Comparison of ENCODE assay signal across 8 cellular contexts in genomic region chr3:122415762-122416654, GRCh38. TPM values are rescaled to one million over a fixed set of nuclear protein-coding genes. Genes with fewer than 3 reads are reported as not detected.
DNase-seq lines count a peak whose midpoint lies in the region; ATAC-seq, FAIRE-seq and TF ChIP-seq lines count a peak whose summit lies in the region.

Gene WDR5B, minus strand, starts transcription at chr3:122416062. Its CDS starts 534 bp downstream, at chr3:122415528.

- peak within 1 kb of the TSS; percentile 87 to 90 for H3K27ac ChIP-seq in A549
- peak within 1 kb of the TSS; percentile 97 to 98 for H3K27ac ChIP-seq in liver (ENCODE audit: low read depth in 1 of 2, low read length in 2 of 2)

- WGBS in A549 (ENCODE audit: missing lambda C conversion rate), result 1% methylated on average over 48 of the region's 48 CpGs
- WGBS in liver, result under 1% methylated on average over 48 of the region's 48 CpGs

- no peaks in the 10 kb centered on the region for H3K27me3 ChIP-seq in liver (ENCODE audit: control insufficient read depth in 4 of 4, insufficient read depth in 4 of 4, low read length in 3 of 4)

- H3K4me1 ChIP-seq in A549 (peaks cover 16% of the 10 kb centered on the region), liver (ENCODE audit: control insufficient read depth in 4 of 4, insufficient read depth in 4 of 4, low read length in 3 of 4) (peaks cover 8 to 29% (median 20%) of the 10 kb centered on the region in 4 donors)

- H3K9me3 ChIP-seq in A549 (no peaks in the 10 kb centered on the region), liver (ENCODE audit: control insufficient read depth in 4 of 4, low read length in 3 of 4) (no peaks in the 10 kb centered on the region)

- TF ChIP-seq EP300 in A549 (IDR thresholded peaks at IDR 0.05), result no peak

- H3K4me3 ChIP-seq in A549 (peak within 1 kb of the TSS; percentile 74), liver (ENCODE audit: low read depth in 1 of 3, low read length in 3 of 3) (peak within 1 kb of the TSS; percentile 74 to 98 (median 89))

- DNase-seq in A549 (ENCODE audit: low read depth in 1 of 2, low spot score in 1 of 2), result peak; percentile 98
- peak; percentile 98 for DNase-seq in dedifferentiated amniotic fluid mesenchymal stem cell (ENCODE audit: extremely low spot score)
- DNase-seq in stimulated activated CD4-positive, alpha-beta T cell treated with anti-CD3 and anti-CD28 coated beads, Interleukin-4, amount 100 ng/mL, for 48 hours (ENCODE audit: low read depth in 2 of 2), result peak; percentile 96
- DNase-seq in NCI-H69 (lab: John Stamatoyannopoulos, UW), result no peak

- TF ChIP-seq RAD21 in A549 (conservative IDR thresholded peaks at IDR 0.05 in 1 of 2, IDR thresholded peaks at IDR 0.05 in 1 of 2) (0 out of 5 replicates have a peak, but pooled peaks of 1 of the 2 experiments have one; percentile 1), liver (IDR thresholded peaks at IDR 0.05) (peak; percentile 48 to 54)

- H3K9ac ChIP-seq in liver (ENCODE audit: low read depth in 1 of 2, low read length in 2 of 2), result peak within 1 kb of the TSS; percentile 95 to 98

- peak; percentile 95 to 98 for ATAC-seq in A549
- ATAC-seq in GM19043 (IDR thresholded peaks at IDR 0.05; ENCODE audit: low read depth, unreplicated experiment), result peak; percentile 83
- ATAC-seq in HG03378 (IDR thresholded peaks at IDR 0.05; ENCODE audit: unreplicated experiment), result peak; percentile 80
- ATAC-seq in activated CD4-positive, CD25-positive, alpha-beta regulatory T cell treated with anti-CD3 and anti-CD28 coated beads, Interleukin-2, amount 50 U/mL, for 24 hours, result peak; percentile 91

- POLR2A ChIA-PET in A549 (lab: Yijun Ruan, JAX), result interaction anchor here (0.7 to 2.7 kb wide), 18 partner anchors 8 to 651 kb away, joined by 3 to 26 read pairs (median 4); partner anchors contain the start of genes FAM162A, HSPBAP1, KPNA1 and MIX23

- CTCF ChIA-PET in A549 (lab: Yijun Ruan, JAX), result interaction anchor here (1.1 to 2.3 kb wide), 4 partner anchors 19 to 263 kb away, joined by 3 to 9 read pairs (median 6); no protein-coding TSS in a partner anchor

- FAIRE-seq in A549 (lab: Jason Lieb, UNC), result peak; percentile 83

- TF ChIP-seq POLR2A in A549 (IDR thresholded peaks at IDR 0.05; ENCODE audit: low read length), result peak; percentile 62

- peaks cover 0 to 3% (median 0%) of the 10 kb centered on the region in 4 donors for H3K36me3 ChIP-seq in liver (ENCODE audit: control insufficient read depth in 4 of 4, insufficient read depth in 3 of 4, low read depth in 1 of 4, low read length in 3 of 4)

- TF ChIP-seq CTCF in A549 (IDR thresholded peaks at IDR 0.05) (no peak), liver (IDR thresholded peaks at IDR 0.05; ENCODE audit: low read depth, low read length, missing input control) (peak; percentile 14)

- peak within 1 kb of the TSS; percentile 95 for H3K4me2 ChIP-seq in A549

TF ChIP-seq in A549, 52 proteins besides CTCF, POLR2A, EP300 and RAD21 (continues in another document):
- TF ChIP-seq PHF8 (IDR thresholded peaks at IDR 0.05; ENCODE audit: borderline replicate concordance, low read depth) (peak; percentile 79; the same call in 1 of the 2 replicates), ZNF302 (CRISPR knock-in tag; IDR thresholded peaks at IDR 0.05) (no peak), JUN (IDR thresholded peaks at IDR 0.05) (peak; percentile 95 to 97), TFCP2L1 (CRISPR knock-in tag; IDR thresholded peaks at IDR 0.05) (peak; percentile 67; the same call in 1 of the 2 replicates), CHD2 (IDR thresholded peaks at IDR 0.05; ENCODE audit: low read length, partially characterized antibody) (no peak), MYC (IDR thresholded peaks at IDR 0.05; ENCODE audit: borderline replicate concordance, low read length) (0 out of 2 replicates have a peak, but pooled peaks have one; percentile 69), KDM5A (IDR thresholded peaks at IDR 0.05) (0 out of 2 replicates have a peak, but pooled peaks have one; percentile 30), GATA3 (IDR thresholded peaks at IDR 0.05; ENCODE audit: borderline replicate concordance) (peak; percentile 8; the same call in 1 of the 2 replicates), BCL3 (IDR thresholded peaks at IDR 0.05) (peak; percentile 86)
- TF ChIP-seq, protein P1, sequence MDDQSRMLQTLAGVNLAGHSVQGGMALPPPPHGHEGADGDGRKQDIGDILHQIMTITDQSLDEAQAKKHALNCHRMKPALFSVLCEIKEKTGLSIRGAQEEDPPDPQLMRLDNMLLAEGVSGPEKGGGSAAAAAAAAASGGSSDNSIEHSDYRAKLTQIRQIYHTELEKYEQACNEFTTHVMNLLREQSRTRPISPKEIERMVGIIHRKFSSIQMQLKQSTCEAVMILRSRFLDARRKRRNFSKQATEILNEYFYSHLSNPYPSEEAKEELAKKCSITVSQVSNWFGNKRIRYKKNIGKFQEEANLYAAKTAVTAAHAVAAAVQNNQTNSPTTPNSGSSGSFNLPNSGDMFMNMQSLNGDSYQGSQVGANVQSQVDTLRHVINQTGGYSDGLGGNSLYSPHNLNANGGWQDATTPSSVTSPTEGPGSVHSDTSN (IDR thresholded peaks at IDR 0.05), result peak; percentile 33; the same call in 1 of the 2 replicates
- TF ChIP-seq, protein P2, sequence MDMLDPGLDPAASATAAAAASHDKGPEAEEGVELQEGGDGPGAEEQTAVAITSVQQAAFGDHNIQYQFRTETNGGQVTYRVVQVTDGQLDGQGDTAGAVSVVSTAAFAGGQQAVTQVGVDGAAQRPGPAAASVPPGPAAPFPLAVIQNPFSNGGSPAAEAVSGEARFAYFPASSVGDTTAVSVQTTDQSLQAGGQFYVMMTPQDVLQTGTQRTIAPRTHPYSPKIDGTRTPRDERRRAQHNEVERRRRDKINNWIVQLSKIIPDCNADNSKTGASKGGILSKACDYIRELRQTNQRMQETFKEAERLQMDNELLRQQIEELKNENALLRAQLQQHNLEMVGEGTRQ (IDR thresholded peaks at IDR 0.05), result no peak

TF ChIP-seq in liver, 16 proteins besides CTCF, POLR2A, EP300 and RAD21 (continues in another document):
- TF ChIP-seq TAF1 (conservative IDR thresholded peaks at IDR 0.05) (peak; percentile 85), HNF4G (IDR thresholded peaks at IDR 0.05) (no peak), YY1 (IDR thresholded peaks at IDR 0.05) (peak; percentile 92), NR2F2 (IDR thresholded peaks at IDR 0.05) (no peak), FOXA2 (IDR thresholded peaks at IDR 0.05) (no peak), ZBTB33 (IDR thresholded peaks at IDR 0.05) (peak; percentile 64), JUND (IDR thresholded peaks at IDR 0.05) (peak; percentile 31 to 62), SP1 (IDR thresholded peaks at IDR 0.05) (peak; percentile 61), HNF4A (conservative IDR thresholded peaks at IDR 0.05) (peak in 1 of 2 donors; percentile 9), GABPA (IDR thresholded peaks at IDR 0.05 in 1 of 2, conservative IDR thresholded peaks at IDR 0.05 in 1 of 2) (peak; percentile 76 to 96)
- TF ChIP-seq, protein P3, sequence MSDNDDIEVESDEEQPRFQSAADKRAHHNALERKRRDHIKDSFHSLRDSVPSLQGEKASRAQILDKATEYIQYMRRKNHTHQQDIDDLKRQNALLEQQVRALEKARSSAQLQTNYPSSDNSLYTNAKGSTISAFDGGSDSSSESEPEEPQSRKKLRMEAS (IDR thresholded peaks at IDR 0.05), result peak; percentile 94
- TF ChIP-seq, protein P4, sequence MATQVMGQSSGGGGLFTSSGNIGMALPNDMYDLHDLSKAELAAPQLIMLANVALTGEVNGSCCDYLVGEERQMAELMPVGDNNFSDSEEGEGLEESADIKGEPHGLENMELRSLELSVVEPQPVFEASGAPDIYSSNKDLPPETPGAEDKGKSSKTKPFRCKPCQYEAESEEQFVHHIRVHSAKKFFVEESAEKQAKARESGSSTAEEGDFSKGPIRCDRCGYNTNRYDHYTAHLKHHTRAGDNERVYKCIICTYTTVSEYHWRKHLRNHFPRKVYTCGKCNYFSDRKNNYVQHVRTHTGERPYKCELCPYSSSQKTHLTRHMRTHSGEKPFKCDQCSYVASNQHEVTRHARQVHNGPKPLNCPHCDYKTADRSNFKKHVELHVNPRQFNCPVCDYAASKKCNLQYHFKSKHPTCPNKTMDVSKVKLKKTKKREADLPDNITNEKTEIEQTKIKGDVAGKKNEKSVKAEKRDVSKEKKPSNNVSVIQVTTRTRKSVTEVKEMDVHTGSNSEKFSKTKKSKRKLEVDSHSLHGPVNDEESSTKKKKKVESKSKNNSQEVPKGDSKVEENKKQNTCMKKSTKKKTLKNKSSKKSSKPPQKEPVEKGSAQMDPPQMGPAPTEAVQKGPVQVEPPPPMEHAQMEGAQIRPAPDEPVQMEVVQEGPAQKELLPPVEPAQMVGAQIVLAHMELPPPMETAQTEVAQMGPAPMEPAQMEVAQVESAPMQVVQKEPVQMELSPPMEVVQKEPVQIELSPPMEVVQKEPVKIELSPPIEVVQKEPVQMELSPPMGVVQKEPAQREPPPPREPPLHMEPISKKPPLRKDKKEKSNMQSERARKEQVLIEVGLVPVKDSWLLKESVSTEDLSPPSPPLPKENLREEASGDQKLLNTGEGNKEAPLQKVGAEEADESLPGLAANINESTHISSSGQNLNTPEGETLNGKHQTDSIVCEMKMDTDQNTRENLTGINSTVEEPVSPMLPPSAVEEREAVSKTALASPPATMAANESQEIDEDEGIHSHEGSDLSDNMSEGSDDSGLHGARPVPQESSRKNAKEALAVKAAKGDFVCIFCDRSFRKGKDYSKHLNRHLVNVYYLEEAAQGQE (IDR thresholded peaks at IDR 0.05), result peak; percentile 64

RNA-seq across cellular contexts. Expression of gene WDR5B, which starts in this region (rescaled TPM):
- polyA plus RNA-seq in A549 (2011; rRNA removed) (9.0 and 10.2 TPM in 2 replicates), A549 (2017; fragmentation: RNase III; extraction: RNeasy Plus Mini Kit Qiagen cat#74134 plus additional on column Dnase treatment) (5.1 to 5.9 TPM (median 5.9 TPM) in 3 replicates), liver (1 to 10 TPM; 1.8 TPM)
- polyA plus RNA-seq in A549 (2012; cell fraction: cytosol; rRNA removed), result 1.4 and 1.8 TPM in 2 replicates
- polyA plus RNA-seq in A549 (2012; cell fraction: nucleus; rRNA removed), result 0.62 and 1.1 TPM in 2 replicates
- 4.1 and 4.6 TPM in 2 replicates for polyA minus RNA-seq in A549 (2011; rRNA and poly(A)+ RNA removed)
- total RNA-seq in liver, result 1 to 10 TPM; 2.3 to 3.7 TPM
